In the genomic region with DNA sequence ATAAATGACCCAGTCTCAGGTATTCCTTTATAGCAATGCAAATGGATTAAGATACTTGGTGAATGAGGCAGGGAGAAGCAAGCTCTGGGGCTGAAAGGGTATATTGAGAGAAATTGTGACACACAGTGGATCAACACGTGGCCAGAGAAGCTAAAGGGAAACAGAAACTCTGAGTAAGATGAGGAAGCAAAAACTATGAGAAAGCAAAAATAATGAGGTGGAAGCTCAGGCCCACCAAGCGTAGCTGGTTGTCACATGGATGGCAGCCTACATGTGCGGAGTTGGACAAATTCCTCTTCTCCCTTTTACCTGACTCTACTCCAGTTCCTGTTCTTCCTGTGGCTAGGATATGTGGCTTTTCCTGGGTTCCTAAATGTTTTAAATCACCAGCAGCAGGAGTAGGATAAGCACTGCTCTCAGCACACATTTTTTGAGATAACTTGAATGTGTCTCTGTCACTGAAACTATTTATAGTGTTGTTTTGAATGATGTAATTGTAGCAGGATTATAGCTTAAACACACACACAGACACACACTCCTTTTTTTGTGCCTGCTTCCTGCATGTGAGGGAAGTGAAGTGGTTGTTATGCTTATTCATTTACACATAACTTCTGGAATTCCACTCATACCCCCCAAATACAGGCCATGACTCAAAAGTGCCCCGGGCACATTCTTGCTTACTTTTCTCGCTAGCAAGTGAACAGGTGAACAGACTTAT, we compare ENCODE assay signal across 8 cellular contexts. TPM values are rescaled to one million over a fixed set of nuclear protein-coding genes. Genes with fewer than 3 reads are reported as not detected.
DNase-seq lines count a peak whose midpoint lies in the region; ATAC-seq, FAIRE-seq and TF ChIP-seq lines count a peak whose summit lies in the region.

No MANE protein-coding gene starts in this region.

- TF ChIP-seq CTCF in A549 (IDR thresholded peaks at IDR 0.05) = no peak
- TF ChIP-seq CTCF in breast epithelium (IDR thresholded peaks at IDR 0.05) = no peak
- no peak for TF ChIP-seq CTCF in kidney (IDR thresholded peaks at IDR 0.05; ENCODE audit: borderline replicate concordance, extremely low read depth, insufficient read depth)

- H3K27ac ChIP-seq in A549 = 0 out of 6 replicates have a peak overlapping the region, but pooled peaks of 1 of the 2 experiments have one; percentile 19
- H3K27ac ChIP-seq in breast epithelium = peak overlapping the region; percentile 15 to 26
- peak overlapping the region; percentile 70 for H3K27ac ChIP-seq in mesenchymal stem cell (ENCODE audit: low read length, poor library complexity, severe bottlenecking)
- H3K27ac ChIP-seq in kidney (ENCODE audit: low read depth in 2 of 2, low read length in 2 of 2) = peak overlapping the region in 1 of 2 donors; percentile 48
- no peak overlapping the region for H3K27ac ChIP-seq in effector memory CD4-positive, alpha-beta T cell (ENCODE audit: insufficient read depth, low read length, poor library complexity, severe bottlenecking)

- H3K9ac ChIP-seq in mesenchymal stem cell (ENCODE audit: low read length) (peak overlapping the region; percentile 13), kidney (ENCODE audit: low read length in 2 of 2) (peak overlapping the region in 1 of 2 donors; percentile 51)

- TF ChIP-seq POLR2A in A549 (IDR thresholded peaks at IDR 0.05; ENCODE audit: low read length) = no peak
- TF ChIP-seq POLR2A in breast epithelium (IDR thresholded peaks at IDR 0.05) = no peak

- H2AK5ac ChIP-seq in mesenchymal stem cell (ENCODE audit: low read length, severe bottlenecking) = no peak overlapping the region

- no peak overlapping the region for H4K8ac ChIP-seq in mesenchymal stem cell (ENCODE audit: low read length)

- no peak overlapping the region for H2BK5ac ChIP-seq in mesenchymal stem cell (ENCODE audit: low read depth, low read length, poor library complexity, severe bottlenecking)

- no peaks in the 10 kb centered on the region for H3K79me1 ChIP-seq in mesenchymal stem cell (replicated peaks; ENCODE audit: low read length, poor library complexity, severe bottlenecking)

- H4K91ac ChIP-seq in mesenchymal stem cell (ENCODE audit: low read length) = no peak overlapping the region

- H2BK12ac ChIP-seq in mesenchymal stem cell (ENCODE audit: low read length in 2 of 2) = peak overlapping the region; percentile 51 to 68

- H3K4me1 ChIP-seq in A549 (peaks cover 13% of the 10 kb centered on the region), breast epithelium (peaks cover 0 to 3% of the 10 kb centered on the region in 2 donors), mesenchymal stem cell (ENCODE audit: control insufficient read depth, insufficient read depth, low read depth, low read length) (peaks cover 10% of the 10 kb centered on the region), kidney (ENCODE audit: control insufficient read depth in 1 of 2, insufficient read depth in 1 of 2, low read depth in 1 of 2, low read length in 2 of 2) (peaks cover 8 to 16% of the 10 kb centered on the region in 2 donors)
- H3K4me1 ChIP-seq in effector memory CD4-positive, alpha-beta T cell (ENCODE audit: control insufficient read depth, insufficient read depth, low read length, poor library complexity, severe bottlenecking) = no peaks in the 10 kb centered on the region

- no peak for TF ChIP-seq RAD21 in A549 (conservative IDR thresholded peaks at IDR 0.05 in 1 of 2, IDR thresholded peaks at IDR 0.05 in 1 of 2)

- H3K9me3 ChIP-seq in A549 = no peaks in the 10 kb centered on the region
- no peaks in the 10 kb centered on the region for H3K9me3 ChIP-seq in breast epithelium
- no peaks in the 10 kb centered on the region for H3K9me3 ChIP-seq in mesenchymal stem cell (ENCODE audit: control insufficient read depth, low read length)
- no peaks in the 10 kb centered on the region for H3K9me3 ChIP-seq in kidney (ENCODE audit: control insufficient read depth in 1 of 2, low read length in 2 of 2)
- no peaks in the 10 kb centered on the region for H3K9me3 ChIP-seq in effector memory CD4-positive, alpha-beta T cell (ENCODE audit: control insufficient read depth, low read length)

- H3K4me3 ChIP-seq in A549 (no peak overlapping the region), breast epithelium (no peak overlapping the region), mesenchymal stem cell (ENCODE audit: insufficient read depth in 1 of 2, low read depth in 1 of 2, low read length in 2 of 2) (no peak overlapping the region), kidney (ENCODE audit: low read length in 2 of 2) (peak overlapping the region in 1 of 2 donors; percentile 13)
- H3K4me3 ChIP-seq in effector memory CD4-positive, alpha-beta T cell (ENCODE audit: insufficient read depth, low read depth, low read length, poor library complexity, severe bottlenecking) = no peak overlapping the region

- H2BK120ac ChIP-seq in mesenchymal stem cell (ENCODE audit: low read depth, low read length) = no peak overlapping the region

- 25% methylated on average over 5 of the region's 5 CpGs for WGBS in A549 (ENCODE audit: missing lambda C conversion rate)
- WGBS in mesenchymal stem cell = 13% methylated on average over 4 of the region's 5 CpGs

- H2AFZ ChIP-seq in mesenchymal stem cell (ENCODE audit: low read depth, low read length) = no peak overlapping the region

- H3K36me3 ChIP-seq in breast epithelium (no peaks in the 10 kb centered on the region), mesenchymal stem cell (ENCODE audit: control insufficient read depth in 1 of 2, insufficient read depth in 2 of 2, low read depth in 1 of 2, low read length in 2 of 2) (no peaks in the 10 kb centered on the region), kidney (ENCODE audit: control insufficient read depth in 1 of 2, insufficient read depth in 2 of 2, low read length in 2 of 2) (no peaks in the 10 kb centered on the region)
- no peaks in the 10 kb centered on the region for H3K36me3 ChIP-seq in effector memory CD4-positive, alpha-beta T cell (ENCODE audit: control insufficient read depth, insufficient read depth, low read length)

- TF ChIP-seq EP300 in A549 (IDR thresholded peaks at IDR 0.05) = no peak

- POLR2A ChIA-PET in A549 (lab: Yijun Ruan, JAX) = interaction anchor here (0.6 to 1.3 kb wide), 2 partner anchors 31 to 594 kb away, joined by 3 to 6 read pairs; partner anchors contain the start of genes MBD5 and ORC4

- H3K23ac ChIP-seq in mesenchymal stem cell (ENCODE audit: low read length in 2 of 2) = no peak overlapping the region

- H3K18ac ChIP-seq in mesenchymal stem cell (ENCODE audit: low read depth in 1 of 2, low read length in 2 of 2) = no peak overlapping the region

- intact Hi-C loops in breast epithelium (cut with DNase I; ENCODE audit: low total_unique reads) (no loop called here), kidney (cut with DNase I) (no loop called here)

- H3K4ac ChIP-seq in mesenchymal stem cell (ENCODE audit: low read depth in 1 of 2, low read length in 2 of 2) = no peak overlapping the region

- no peak overlapping the region for H2BK15ac ChIP-seq in mesenchymal stem cell (ENCODE audit: low read depth, poor library complexity, severe bottlenecking)

- H3K4me2 ChIP-seq in A549 = peak overlapping the region; percentile 48
- peak overlapping the region; percentile 48 for H3K4me2 ChIP-seq in mesenchymal stem cell (ENCODE audit: low read length, poor library complexity, severe bottlenecking)

- H3K27me3 ChIP-seq in breast epithelium = no peaks in the 10 kb centered on the region
- no peaks in the 10 kb centered on the region for H3K27me3 ChIP-seq in mesenchymal stem cell (ENCODE audit: control insufficient read depth in 1 of 2, insufficient read depth in 1 of 2, low read length in 2 of 2)
- H3K27me3 ChIP-seq in effector memory CD4-positive, alpha-beta T cell (replicated peaks; ENCODE audit: control insufficient read depth, insufficient read depth, low read length, poor library complexity, severe bottlenecking) = no peaks in the 10 kb centered on the region

- ATAC-seq in A549 (peak in 1 of 2 experiments; percentile 58; a peak in 1 of 6 replicates), GM18858 (IDR thresholded peaks at IDR 0.05; ENCODE audit: unreplicated experiment) (peak; percentile 94), HG02884 (IDR thresholded peaks at IDR 0.05; ENCODE audit: unreplicated experiment) (peak; percentile 94)

- FAIRE-seq in A549 (lab: Jason Lieb, UNC) = no peak
- no peak for FAIRE-seq in kidney (lab: Jason Lieb, UNC)

- CTCF ChIA-PET in A549 (lab: Yijun Ruan, JAX) = interaction anchor here (0.8 kb wide), 1 partner anchor 105 kb away, joined by 3 read pairs; no protein-coding TSS in a partner anchor

- peak; percentile 4 to 36 for DNase-seq in A549 (ENCODE audit: low read depth in 1 of 2, low spot score in 1 of 2)
- DNase-seq in NCI-H460 (ENCODE audit: extremely low read depth, low read depth) = peak; percentile 45
- peak in 1 of 2 donors; percentile 40 for DNase-seq in breast epithelium (ENCODE audit: low spot score in 2 of 2)
- peak; percentile 80 for DNase-seq in mesenchymal stem cell
- DNase-seq in kidney = no peak
- DNase-seq in effector memory CD4-positive, alpha-beta T cell = no peak

- no peak overlapping the region for H3K14ac ChIP-seq in mesenchymal stem cell (ENCODE audit: low read length in 2 of 2)

TF ChIP-seq in A549, 52 proteins besides CTCF, POLR2A, EP300 and RAD21:
- TF ChIP-seq HEYL (CRISPR knock-in tag; IDR thresholded peaks at IDR 0.05) (no peak), HDAC2 (IDR thresholded peaks at IDR 0.05) (no peak), CBX8 (IDR thresholded peaks at IDR 0.05) (no peak), RCOR1 (IDR thresholded peaks at IDR 0.05; ENCODE audit: low read depth, low read length) (no peak), MAZ (IDR thresholded peaks at IDR 0.05; ENCODE audit: borderline replicate concordance, low read depth, low read length) (no peak), NPAS2 (CRISPR knock-in tag; IDR thresholded peaks at IDR 0.05; ENCODE audit: borderline replicate concordance) (no peak)

RNA-seq across cellular contexts. Expression of gene EPC2, which starts 30.1 kb away (rescaled TPM):
- polyA plus RNA-seq in A549 (2011; rRNA removed) = 19.8 and 23.0 TPM in 2 replicates
- 6.5 and 7.7 TPM in 2 replicates for polyA plus RNA-seq in A549 (2012; cell fraction: cytosol; rRNA removed)
- polyA plus RNA-seq in A549 (2012; cell fraction: nucleus; rRNA removed) = 4.2 and 4.9 TPM in 2 replicates
- 8.8 to 9.7 TPM (median 8.8 TPM) in 3 replicates for polyA plus RNA-seq in A549 (2017; fragmentation: RNase III; extraction: RNeasy Plus Mini Kit Qiagen cat#74134 plus additional on column Dnase treatment)
- 23.4 and 26.4 TPM in 2 replicates for polyA minus RNA-seq in A549 (2011; rRNA and poly(A)+ RNA removed)
- total RNA-seq in NCI-H460 (2014; rRNA removed; shearing (Covaris generic)) = 24.2 and 27.1 TPM in 2 replicates
- 9.0 and 10.4 TPM in 2 replicates for polyA plus RNA-seq in NCI-H460 (2014; cell fraction: nucleus; rRNA removed)
- total RNA-seq in breast epithelium = 10 to 100 TPM; 30.5 to 58.5 (median 44.2) TPM
- polyA plus RNA-seq in mesenchymal stem cell (2013, experiment 1 of 2) = 16.0 TPM
- 15.8 TPM for polyA plus RNA-seq in mesenchymal stem cell (2013, experiment 2 of 2)
- total RNA-seq in kidney = 43.9 TPM
- polyA plus RNA-seq in kidney (ENCODE audit: insufficient read depth, low read depth, low replicate concordance) = 7.2 TPM

Comparison
In these comparisons a context has a peak if more than half of its experiments do, and no peak if none do; other contexts are left out.
1. DNase-seq: peak in A549 (2 of 2), NCI-H460 (single experiment) and mesenchymal stem cell (single experiment); none in kidney (single experiment) and effector memory CD4-positive, alpha-beta T cell (0 of 3).